In the genomic region with DNA sequence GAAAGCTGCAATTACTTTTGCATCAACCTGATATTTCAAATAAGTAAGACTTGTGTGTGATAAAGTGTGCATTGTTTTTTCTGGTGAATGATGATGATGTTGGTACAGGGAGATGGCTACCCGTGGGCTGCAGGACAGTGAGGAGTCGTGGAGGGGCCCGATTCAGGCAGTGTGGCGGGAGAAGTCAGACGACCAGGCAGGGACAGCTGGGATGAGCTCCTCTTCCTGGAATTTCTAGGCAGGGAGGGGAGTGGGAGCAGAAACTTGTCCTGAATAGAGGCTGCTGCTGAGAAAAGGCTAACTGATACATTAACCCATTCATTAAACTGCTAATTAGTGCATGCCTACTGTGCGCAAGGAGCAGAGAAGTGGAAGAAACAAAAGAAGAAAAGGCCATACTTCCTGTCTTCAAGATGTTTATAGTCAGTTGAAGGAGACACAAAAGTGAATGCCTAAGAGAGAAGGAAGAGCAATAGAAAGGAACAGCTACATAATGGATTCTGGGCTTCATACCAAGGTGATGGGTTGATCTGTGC, we compare ENCODE assay signal across 33 cellular contexts. TPM values are rescaled to one million over a fixed set of nuclear protein-coding genes. Genes with fewer than 3 reads are reported as not detected.
"Had no signal": no experiment of that assay in that cellular context is flagged by ENCODE, and none has a peak within 500 bp of the region (broad histone marks: within the 10 kb centered on the region; RNA-seq: fewer than 3 reads in every experiment).

No MANE protein-coding gene starts in this region.

- H3K9me3 Mint-ChIP-seq: effector memory CD8-positive, alpha-beta T cell; natural killer cell had no signal

- H3K36me3 ChIP-seq: gastrocnemius medialis, left lung, ovary, sigmoid colon, spleen, tibial artery had no signal

- H3K4me1 ChIP-seq: gastrocnemius medialis, left lung, psoas muscle, sigmoid colon, spleen, testis, tibial artery had no signal

- ATAC-seq: effector memory CD8-positive, alpha-beta T cell; gastrocnemius medialis; left cardiac atrium; left lung; natural killer cell; psoas muscle; right cardiac atrium; stimulated activated memory B cell treated with anti-CD40 and anti-IgM and Interleukin-4, amounts not matched to agents 10 μg/mL and 1 μg/mL and 100 μg/mL, for 72 hours; stimulated activated naive CD8-positive, alpha-beta T cell treated with anti-CD3 and anti-CD28 coated beads, Interleukin-15, Interleukin-2, amounts not matched to agents 100 U/mL and 50 U/mL, for 24 hours had no signal

- DNase-seq: cortex of kidney; effector memory CD8-positive, alpha-beta T cell; foreskin fibroblast; gastrocnemius medialis; head of caudate nucleus; left cardiac atrium; left lung; natural killer cell; occipital lobe; ovary; posterior cingulate gyrus; psoas muscle; right cardiac atrium; sigmoid colon; spleen; stimulated activated CD4-positive, alpha-beta T cell treated with anti-CD3 and anti-CD28 coated beads, Interleukin-4, amount 100 ng/mL, for 4 hours; stimulated activated naive CD8-positive, alpha-beta T cell treated with anti-CD3 and anti-CD28 coated beads, Interleukin-15, Interleukin-2, amounts not matched to agents 100 U/mL and 50 U/mL, for 24 hours; substantia nigra; testis; tibial artery had no signal

- H3K4me3 ChIP-seq: gastrocnemius medialis, left lung, ovary, psoas muscle, sigmoid colon, skin epidermis, spleen, testis, tibial artery had no signal

- H3K4me3 Mint-ChIP-seq: effector memory CD8-positive, alpha-beta T cell; natural killer cell; stimulated activated memory B cell treated with anti-CD40 and anti-IgM and Interleukin-4, amounts not matched to agents 10 μg/mL and 1 μg/mL and 100 μg/mL, for 72 hours; type B pancreatic cell had no signal

- H3K27ac ChIP-seq: gastrocnemius medialis, left lung, ovary, psoas muscle, sigmoid colon, skin epidermis, spleen, testis, tibial artery had no signal

- H3K9me3 ChIP-seq: gastrocnemius medialis, left lung, ovary, psoas muscle, sigmoid colon, spleen, testis, tibial artery had no signal

- H3K27me3 ChIP-seq: gastrocnemius medialis, left lung, ovary, sigmoid colon, spleen, testis had no signal

- H3K36me3 Mint-ChIP-seq: natural killer cell; stimulated activated memory B cell treated with anti-CD40 and anti-IgM and Interleukin-4, amounts not matched to agents 10 μg/mL and 1 μg/mL and 100 μg/mL, for 72 hours; type B pancreatic cell had no signal

- H3K4me1 Mint-ChIP-seq: natural killer cell; stimulated activated memory B cell treated with anti-CD40 and anti-IgM and Interleukin-4, amounts not matched to agents 10 μg/mL and 1 μg/mL and 100 μg/mL, for 72 hours had no signal

- H3K27me3 Mint-ChIP-seq: effector memory CD8-positive, alpha-beta T cell had no signal

- H3K27ac Mint-ChIP-seq: effector memory CD8-positive, alpha-beta T cell; natural killer cell; stimulated activated memory B cell treated with anti-CD40 and anti-IgM and Interleukin-4, amounts not matched to agents 10 μg/mL and 1 μg/mL and 100 μg/mL, for 72 hours; type B pancreatic cell had no signal

RNA-seq across cellular contexts. Expression of a gene that starts 39.7 kb away (rescaled TPM):
- total RNA-seq: dermis microvascular lymphatic vessel endothelial cell, glomerular endothelial cell, kidney epithelial cell, left cardiac atrium, left lung, lower leg skin, lung microvascular endothelial cell, mesenteric fat pad, natural killer cell, occipital lobe, ovary, psoas muscle, renal cortical epithelial cell, right cardiac atrium, sigmoid colon, spleen, urinary bladder had no signal
- polyA plus RNA-seq: esophagus, neural cell, spleen, urinary bladder had no signal
